Comparison of ENCODE assay signal across 8 cellular contexts in the genomic region with DNA sequence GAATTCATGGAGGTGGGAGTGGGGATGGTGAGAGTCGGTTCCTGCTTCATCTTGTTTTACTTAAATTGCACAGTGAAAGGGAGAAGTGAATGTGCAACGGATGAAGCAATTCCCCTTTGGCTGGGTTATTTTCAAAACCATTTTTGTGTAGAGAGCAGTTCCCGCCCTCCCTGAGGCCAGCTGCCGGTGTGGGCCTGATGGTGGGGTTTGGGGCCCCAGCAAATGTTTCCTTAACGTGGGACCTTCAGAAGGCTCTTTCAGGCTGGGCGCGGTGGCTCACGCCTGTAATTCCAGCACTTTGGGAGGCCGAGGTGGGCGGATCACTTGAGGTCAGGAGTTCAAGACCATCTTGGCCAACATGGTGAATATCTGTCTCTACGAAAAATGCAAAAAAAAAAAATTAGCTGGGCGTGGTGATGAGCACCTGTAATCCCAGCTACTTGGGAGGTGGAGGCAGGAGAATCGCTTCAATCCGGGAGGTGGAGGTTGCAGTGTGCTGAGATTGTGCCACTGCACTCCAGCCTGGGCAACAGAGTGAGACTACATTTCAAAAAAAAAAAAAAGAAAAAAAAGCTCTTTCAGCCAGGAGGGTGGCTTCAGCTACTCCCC. TPM values are rescaled to one million over a fixed set of nuclear protein-coding genes. Genes with fewer than 3 reads are reported as not detected.
A peak's percentile ranks its signal among the peaks of the same experiment; 100 is the strongest.
DNase-seq lines count a peak whose midpoint lies in the region; ATAC-seq and TF ChIP-seq lines count a peak whose summit lies in the region.
"Not testable (repeated sequence)": the region's sequence is repeated elsewhere in the genome, so short reads cannot be mapped to it uniquely, and the experiment has no call there.

No MANE protein-coding gene starts in this region.

- peak overlapping the region; percentile 99 for H3K4me3 Mint-ChIP-seq in CD8-positive, alpha-beta T cell
- H3K4me3 Mint-ChIP-seq in IgD-negative memory B cell, result peak overlapping the region; percentile 94 to 99 (median 96)
- peak overlapping the region; percentile 92 to 100 (median 98) for H3K4me3 Mint-ChIP-seq in immature natural killer cell

- not testable (repeated sequence) for TF ChIP-seq CTCF in CD8-positive, alpha-beta T cell (IDR thresholded peaks at IDR 0.05); OCI-LY7 (conservative IDR thresholded peaks at IDR 0.05; ENCODE audit: low read length); osteoblast (IDR thresholded peaks at IDR 0.05; ENCODE audit: extremely low read depth, low read depth, low read length)

- H3K27ac Mint-ChIP-seq in CD8-positive, alpha-beta T cell, result peak overlapping the region; percentile 98
- H3K27ac Mint-ChIP-seq in IgD-negative memory B cell (peak overlapping the region; percentile 94 to 98 (median 98)), immature natural killer cell (peak overlapping the region; percentile 92 to 99 (median 96))

- H4K20me1 ChIP-seq in OCI-LY7 (ENCODE audit: insufficient read depth, low read length); osteoblast (ENCODE audit: insufficient read depth, low read length): not testable (repeated sequence)

- peak overlapping the region; percentile 68 for H3K27ac ChIP-seq in CD8-positive, alpha-beta T cell (ENCODE audit: low read depth, low read length)
- peak overlapping the region; percentile 42 for H3K27ac ChIP-seq in OCI-LY7 (ENCODE audit: low read depth, low read length, poor library complexity, severe bottlenecking)
- not testable (repeated sequence) for H3K27ac ChIP-seq in osteoblast (ENCODE audit: low read depth, low read length); subcutaneous abdominal adipose tissue (ENCODE audit: low read depth, low read length)

- peaks cover 35% of the 10 kb centered on the region for H3K36me3 Mint-ChIP-seq in CD8-positive, alpha-beta T cell
- H3K36me3 Mint-ChIP-seq in IgD-negative memory B cell, immature natural killer cell: not testable (repeated sequence)

- not testable (repeated sequence) for H3K9ac ChIP-seq in subcutaneous abdominal adipose tissue (ENCODE audit: low read length in 5 of 5)

- peak in 1 of 7 experiments; percentile 32 for DNase-seq in CD8-positive, alpha-beta T cell
- DNase-seq in OCI-LY7 (ENCODE audit: low spot score) (peak; percentile 37), immature natural killer cell (peak in 1 of 3 donors; percentile 13), osteoblast (ENCODE audit: insufficient read length, low spot score, missing footprints) (peak; percentile 15)
- peak; percentile 54 to 63 for DNase-seq in activated CD4-positive, alpha-beta T cell treated with anti-CD3 and anti-CD28 coated beads, Interleukin-2, amount 50 U/mL, for 48 hours
- peak; percentile 36 for DNase-seq in activated naive CD4-positive, alpha-beta T cell treated with anti-CD3 and anti-CD28 coated beads, Interleukin-2, amount 50 U/mL, for 16 hours

- H3K9me2 ChIP-seq in OCI-LY7 (ENCODE audit: insufficient read depth, low read length), result not testable (repeated sequence)

- CTCF ChIA-PET in CD8-positive, alpha-beta T cell (lab: Charles Lee), result interaction anchor here (1.1 to 8.5 kb wide), 5 partner anchors 10 to 63 kb away, joined by 6 to 129 read pairs (median 8); no protein-coding TSS in a partner anchor
- CTCF ChIA-PET in OCI-LY7 (lab: Charles Lee; ENCODE audit: unreplicated experiment), result interaction anchor here (0.8 to 1.2 kb wide), 4 partner anchors 24 to 38 kb away, joined by 3 read pairs; no protein-coding TSS in a partner anchor

- H3K9me3 ChIP-seq in CD8-positive, alpha-beta T cell (ENCODE audit: low read length); OCI-LY7 (ENCODE audit: low read length); osteoblast (ENCODE audit: low read depth, low read length); subcutaneous abdominal adipose tissue (ENCODE audit: control insufficient read depth in 5 of 5, low read length in 5 of 5): not testable (repeated sequence)

- BruUV-seq in OCI-LY7 (replicated peaks; lab: Mats Ljungman, UMichigan), result not testable (repeated sequence)

- intact Hi-C loops in CD8-positive, alpha-beta T cell (cut with DNase I, micrococcal nuclease), result loop anchor here (1.0 to 5.0 kb wide), 4 partner anchors 33 to 777 kb away; a partner anchor contains a TSS
- intact Hi-C loops in OCI-LY7 (cut with micrococcal nuclease; ENCODE audit: unreplicated experiment), result loop anchor here (2.0 kb wide), 2 partner anchors 32 to 62 kb away; no protein-coding TSS in a partner anchor

- peak overlapping the region; percentile 57; the same call in 1 of the 2 replicates for H2AFZ ChIP-seq in OCI-LY7 (ENCODE audit: low read length)
- H2AFZ ChIP-seq in osteoblast (ENCODE audit: low read length), result not testable (repeated sequence)

- not testable (repeated sequence) for H3K27me3 ChIP-seq in CD8-positive, alpha-beta T cell (ENCODE audit: insufficient read depth, low read length)
- peaks cover 27% of the 10 kb centered on the region for H3K27me3 ChIP-seq in osteoblast (ENCODE audit: insufficient read depth, low read length)
- peaks cover 3 to 27% (median 7%) of the 10 kb centered on the region in 5 donors for H3K27me3 ChIP-seq in subcutaneous abdominal adipose tissue (ENCODE audit: control insufficient read depth in 5 of 5, insufficient read depth in 4 of 5, low read length in 5 of 5)

- H3K27me3 Mint-ChIP-seq in CD8-positive, alpha-beta T cell (ENCODE audit: low read depth); IgD-negative memory B cell: not testable (repeated sequence)
- peaks cover 15 to 29% (median 26%) of the 10 kb centered on the region in 3 donors for H3K27me3 Mint-ChIP-seq in immature natural killer cell (ENCODE audit: low read depth in 3 of 3)

- not testable (repeated sequence) for ATAC-seq in CD8-positive, alpha-beta T cell

- not testable (repeated sequence) for H3K9me3 Mint-ChIP-seq in CD8-positive, alpha-beta T cell; IgD-negative memory B cell; immature natural killer cell

- H3K79me2 ChIP-seq in OCI-LY7 (ENCODE audit: insufficient read depth, low read depth, low read length); osteoblast (ENCODE audit: insufficient read depth, low read length): not testable (repeated sequence)

- H3K4me2 ChIP-seq in OCI-LY7 (ENCODE audit: low read length), result peak overlapping the region; percentile 86
- not testable (repeated sequence) for H3K4me2 ChIP-seq in osteoblast (ENCODE audit: insufficient read depth, low read length)

- POLR2A ChIA-PET in CD8-positive, alpha-beta T cell (lab: Charles Lee), result interaction anchor here (0.6 to 7.8 kb wide), 9 partner anchors 11 to 95 kb away, joined by 3 to 357 read pairs (median 31); no protein-coding TSS in a partner anchor
- POLR2A ChIA-PET in OCI-LY7 (lab: Charles Lee), result interaction anchor here (0.6 to 1.7 kb wide), 9 partner anchors 25 to 1721 kb away, joined by 3 to 8 read pairs (median 3); no protein-coding TSS in a partner anchor

- peaks cover 74% of the 10 kb centered on the region for H3K4me1 Mint-ChIP-seq in CD8-positive, alpha-beta T cell (ENCODE audit: low read depth)
- H3K4me1 Mint-ChIP-seq in IgD-negative memory B cell (peaks cover 51 to 57% (median 52%) of the 10 kb centered on the region in 3 donors), immature natural killer cell (peaks cover 78 to 79% of the 10 kb centered on the region in 2 donors)

- peak overlapping the region; percentile 86 for H3K4me3 ChIP-seq in CD8-positive, alpha-beta T cell (ENCODE audit: low read depth, low read length)
- H3K4me3 ChIP-seq in OCI-LY7 (ENCODE audit: low read depth, low read length, poor library complexity, severe bottlenecking) (peak overlapping the region; percentile 5), subcutaneous abdominal adipose tissue (ENCODE audit: low read depth in 1 of 5, low read length in 5 of 5) (peak overlapping the region in 4 of 5 donors; percentile 11 to 72 (median 46))
- not testable (repeated sequence) for H3K4me3 ChIP-seq in osteoblast (ENCODE audit: insufficient read depth, low read length)

- not testable (repeated sequence) for H3K36me3 ChIP-seq in CD8-positive, alpha-beta T cell (ENCODE audit: insufficient read depth, low read length); OCI-LY7 (ENCODE audit: insufficient read depth, low read length); osteoblast (ENCODE audit: insufficient read depth, low read length); subcutaneous abdominal adipose tissue (ENCODE audit: control insufficient read depth in 5 of 5, insufficient read depth in 5 of 5, low read length in 5 of 5)

- peaks cover 65% of the 10 kb centered on the region for H3K4me1 ChIP-seq in CD8-positive, alpha-beta T cell (ENCODE audit: insufficient read depth, low read length)
- H3K4me1 ChIP-seq in OCI-LY7 (ENCODE audit: insufficient read depth, low read length, poor library complexity, severe bottlenecking) (peaks cover 51% of the 10 kb centered on the region), osteoblast (ENCODE audit: insufficient read depth, low read length) (peaks cover 11% of the 10 kb centered on the region), subcutaneous abdominal adipose tissue (ENCODE audit: control insufficient read depth in 5 of 5, insufficient read depth in 5 of 5, low read length in 5 of 5) (peaks cover 0 to 37% (median 15%) of the 10 kb centered on the region in 5 donors)

RNA-seq across cellular contexts. Expression of a gene that starts 3.1 kb away (rescaled TPM):
- 100 to 1,000 TPM; 200 to 214 TPM for total RNA-seq in CD8-positive, alpha-beta T cell
- polyA plus RNA-seq in IgD-negative memory B cell (82.6 TPM), immature natural killer cell (100 to 1,000 TPM in 1 of 3 donors, 10 to 100 TPM in 2; 43.4 to 133 (median 49.0) TPM)
- total RNA-seq in OCI-LY7 (2014; rRNA removed; shearing (Covaris generic)), result 7.5 and 13.6 TPM in 2 replicates
- total RNA-seq in OCI-LY7 (2022) (37.1 and 44.1 TPM in 2 replicates), osteoblast (12.7 and 14.1 TPM in 2 replicates)

Comparison
In these comparisons a context has a peak if more than half of its experiments do, and no peak if none do; other contexts are left out.
1. RNA of a gene that starts 3.1 kb away (total RNA-seq): 200 to 214 TPM in CD8-positive, alpha-beta T cell; 7.5 to 44.1 TPM in OCI-LY7 and 12.7 to 14.1 TPM in osteoblast; every median in the first group is over 4 times any median in the second.
2. Peak in every context shown above with its lines, with median percentiles within 50 percentile points of each other: H3K27ac Mint-ChIP-seq and H3K4me3 Mint-ChIP-seq.